ENCODE assay signal across 7 cellular contexts in the genomic region with DNA sequence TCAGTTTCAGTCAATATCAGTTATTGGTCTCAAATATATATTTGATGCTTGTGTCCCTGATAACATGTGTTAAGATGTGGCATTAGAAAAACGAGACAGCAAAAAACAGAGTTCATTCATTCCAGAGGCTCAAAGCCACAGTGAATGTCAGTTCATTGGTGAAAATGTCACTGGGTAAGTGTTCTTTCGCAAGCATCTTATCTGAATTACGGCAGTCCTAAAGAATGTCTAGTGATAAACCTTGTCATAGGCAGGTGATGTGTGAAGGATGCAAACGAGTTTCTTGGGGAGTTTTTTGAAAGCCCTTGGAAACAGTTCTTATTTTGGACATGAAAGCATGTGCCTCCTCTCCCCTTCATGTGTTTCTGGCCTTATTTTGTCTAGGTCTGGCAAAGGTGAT. TPM values are rescaled to one million over a fixed set of nuclear protein-coding genes. Genes with fewer than 3 reads are reported as not detected.
"Had no signal": no experiment of that assay in that cellular context is flagged by ENCODE, and none has a peak within 500 bp of the region (broad histone marks: within the 10 kb centered on the region; RNA-seq: fewer than 3 reads in every experiment).

No MANE protein-coding gene starts in this region.

- DNase-seq: IMR-90, KG1 had no signal

- H3K4me3 ChIP-seq: K562 had no signal

- H3K4me2 ChIP-seq: KMS-11 had no signal

- H3K27ac ChIP-seq: HL-60, KMS-11 had no signal

- ATAC-seq: K562 had no signal

- H3K9ac ChIP-seq: KMS-11 had no signal

- H3K4me1 Mint-ChIP-seq: IgD-negative memory B cell had no signal

- H3K27ac Mint-ChIP-seq: IgD-negative memory B cell had no signal

- H3K36me3 Mint-ChIP-seq: IgD-negative memory B cell had no signal

RNA-seq across cellular contexts. Expression of gene RELN, which starts 45.9 kb away (rescaled TPM):
- total RNA-seq: HT-29 had no signal
- polyA plus RNA-seq: IgD-negative memory B cell had no signal
